In the genomic region with DNA sequence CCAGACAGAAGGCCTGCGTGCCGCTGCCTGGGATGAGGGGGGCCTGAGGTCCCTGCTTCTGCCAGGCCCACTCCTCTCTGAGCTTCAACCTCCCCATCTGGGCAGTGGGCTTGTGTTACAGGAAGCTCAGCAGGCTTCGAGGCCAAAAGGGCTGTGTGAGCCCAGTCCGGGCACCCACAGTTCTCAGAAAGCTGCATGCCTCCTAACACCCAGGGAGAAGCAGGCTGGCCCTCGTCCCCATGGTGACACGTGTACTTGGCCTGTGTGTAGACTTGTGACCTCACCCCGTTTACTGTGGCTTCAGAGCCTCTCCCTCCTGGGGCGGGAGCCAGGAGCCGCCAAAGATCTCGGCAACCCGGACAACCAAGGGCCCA, we compare ENCODE assay signal across 8 cellular contexts. TPM values are rescaled to one million over a fixed set of nuclear protein-coding genes. Genes with fewer than 3 reads are reported as not detected.
DNase-seq lines count a peak whose midpoint lies in the region; ATAC-seq and TF ChIP-seq lines count a peak whose summit lies in the region.
"Had no signal": no experiment of that assay in that cellular context is flagged by ENCODE, and none has a peak within 500 bp of the region (broad histone marks: within the 10 kb centered on the region; RNA-seq: fewer than 3 reads in every experiment).

No MANE protein-coding gene starts in this region.

- in situ Hi-C loops in Panc1 (cut with HindIII; ENCODE audit: low pct_unique_long_range_greater_than_20kb, low sequenced_read_pairs): no loop called here

- H3K27me3 ChIP-seq in Panc1 (ENCODE audit: control insufficient read depth, insufficient read depth, low read length): no peaks in the 10 kb centered on the region

- H3K4me1 ChIP-seq in Panc1 (ENCODE audit: control insufficient read depth, insufficient read depth, low read length): peaks cover 18% of the 10 kb centered on the region

- H3K27ac ChIP-seq in Panc1 (ENCODE audit: low read length): peak overlapping the region; percentile 25; the same call in 1 of the 2 replicates
- H3K27ac ChIP-seq: ascending aorta had no signal

- intact Hi-C loops in Panc1 (cut with micrococcal nuclease; ENCODE audit: unreplicated experiment): loop anchor here (5.0 kb wide), 1 partner anchor 44 kb away; no protein-coding TSS in a partner anchor
- intact Hi-C loops in Right ventricle myocardium superior (cut with DNase I): no loop called here

- no peaks in the 10 kb centered on the region for H3K9me3 Mint-ChIP-seq in stimulated activated effector memory CD8-positive, alpha-beta T cell treated with anti-CD3 and anti-CD28 coated beads, Interleukin-12 subunit alpha, Interleukin-12 subunit beta, amount 100 ng/mL, for 72 hours

- H3K4me1 Mint-ChIP-seq in stimulated activated effector memory CD8-positive, alpha-beta T cell treated with anti-CD3 and anti-CD28 coated beads, Interleukin-12 subunit alpha, Interleukin-12 subunit beta, amount 100 ng/mL, for 72 hours: peaks cover 15% of the 10 kb centered on the region

- H3K9me3 ChIP-seq in Panc1 (ENCODE audit: control insufficient read depth, insufficient read depth, low read depth, low read length): peaks cover 4% of the 10 kb centered on the region; the same call in 1 of the 2 replicates

- ATAC-seq in Panc1: peak; percentile 30; the same call in 1 of the 2 replicates
- ATAC-seq in Right ventricle myocardium superior (ENCODE audit: poor library complexity): peak; percentile 83
- no peak for ATAC-seq in stimulated activated effector memory CD8-positive, alpha-beta T cell treated with anti-CD3 and anti-CD28 coated beads, Interleukin-12 subunit alpha, Interleukin-12 subunit beta, amount 100 ng/mL, for 72 hours
- ATAC-seq in GM19324 (IDR thresholded peaks at IDR 0.05; ENCODE audit: low FRiP score, unreplicated experiment): no peak

- BruUV-seq in Panc1 (replicated peaks; lab: Mats Ljungman, UMichigan): no TSS peak

- TF ChIP-seq CTCF in Panc1 (IDR thresholded peaks at IDR 0.05): no peak

- no peaks in the 10 kb centered on the region for H3K36me3 ChIP-seq in Panc1 (ENCODE audit: control insufficient read depth, insufficient read depth, low read length)
- H3K36me3 ChIP-seq: ascending aorta had no signal

- POLR2A ChIA-PET in Panc1 (lab: Charles Lee): interaction anchor here (0.7 kb wide), 1 partner anchor 160 kb away, joined by 3 read pairs; no protein-coding TSS in a partner anchor

- H3K4me3 Mint-ChIP-seq in stimulated activated effector memory CD8-positive, alpha-beta T cell treated with anti-CD3 and anti-CD28 coated beads, Interleukin-12 subunit alpha, Interleukin-12 subunit beta, amount 100 ng/mL, for 72 hours: peak overlapping the region; percentile 20

- H3K36me3 Mint-ChIP-seq in stimulated activated effector memory CD8-positive, alpha-beta T cell treated with anti-CD3 and anti-CD28 coated beads, Interleukin-12 subunit alpha, Interleukin-12 subunit beta, amount 100 ng/mL, for 72 hours: no peaks in the 10 kb centered on the region

- no peak overlapping the region for H3K4me3 ChIP-seq in Panc1 (ENCODE audit: low read depth in 2 of 2, low read length in 2 of 2)

- H3K27ac Mint-ChIP-seq in stimulated activated effector memory CD8-positive, alpha-beta T cell treated with anti-CD3 and anti-CD28 coated beads, Interleukin-12 subunit alpha, Interleukin-12 subunit beta, amount 100 ng/mL, for 72 hours: peak overlapping the region; percentile 29

- CTCF ChIA-PET in Panc1 (lab: Charles Lee): interaction anchor here (0.6 kb wide), 1 partner anchor 119 kb away, joined by 3 read pairs; no protein-coding TSS in a partner anchor

- DNase-seq in H4 (ENCODE audit: low spot score) (peak; percentile 85), Panc1 (ENCODE audit: low read depth, low spot score) (no peak), Right ventricle myocardium superior (peak; percentile 84), activated T-cell treated with anti-CD3 and anti-CD28 coated beads for 4 hours (no peak), NCI-H1436 (lab: John Stamatoyannopoulos, UW) (no peak)
- no peak for DNase-seq in stimulated activated effector memory CD8-positive, alpha-beta T cell treated with anti-CD3 and anti-CD28 coated beads, Interleukin-12 subunit alpha, Interleukin-12 subunit beta, amount 100 ng/mL, for 72 hours (ENCODE audit: low spot score in 2 of 2)

RNA-seq across cellular contexts. Expression of a gene that starts 2.2 kb away (rescaled TPM):
- not detected in 2 replicates for total RNA-seq in H4 (2014; rRNA removed; shearing (Covaris generic))
- total RNA-seq in Panc1 (2021; ENCODE audit: unreplicated experiment) (not detected), Right ventricle myocardium superior (not detected)
- polyA plus RNA-seq in Panc1 (2012; ENCODE audit: insufficient read length): not detected
- total RNA-seq: ascending aorta had no signal

RNA-seq across cellular contexts. Expression of a gene that starts 41.2 kb away (rescaled TPM):
- total RNA-seq in H4 (2014; rRNA removed; shearing (Covaris generic)): 11.0 and 14.7 TPM in 2 replicates
- total RNA-seq in Panc1 (2021; ENCODE audit: unreplicated experiment) (38.1 TPM), Right ventricle myocardium superior (4.6 TPM)
- 61.6 TPM for polyA plus RNA-seq in Panc1 (2012; ENCODE audit: insufficient read length)

Comparison
In these comparisons a context has a peak if more than half of its experiments do, and no peak if none do; other contexts are left out.
1. DNase-seq: peak in H4 (single experiment) and Right ventricle myocardium superior (single experiment); none in Panc1 (single experiment), stimulated activated effector memory CD8-positive, alpha-beta T cell treated with anti-CD3 and anti-CD28 coated beads, Interleukin-12 subunit alpha, Interleukin-12 subunit beta, amount 100 ng/mL, for 72 hours (0 of 2), activated T-cell treated with anti-CD3 and anti-CD28 coated beads for 4 hours (single experiment) and NCI-H1436 (single experiment).
2. ATAC-seq: peak in Panc1 (single experiment) and Right ventricle myocardium superior (single experiment); none in stimulated activated effector memory CD8-positive, alpha-beta T cell treated with anti-CD3 and anti-CD28 coated beads, Interleukin-12 subunit alpha, Interleukin-12 subunit beta, amount 100 ng/mL, for 72 hours (single experiment) and GM19324 (single experiment).